1 cellular context compared by ENCODE assay signal in the genomic region with DNA sequence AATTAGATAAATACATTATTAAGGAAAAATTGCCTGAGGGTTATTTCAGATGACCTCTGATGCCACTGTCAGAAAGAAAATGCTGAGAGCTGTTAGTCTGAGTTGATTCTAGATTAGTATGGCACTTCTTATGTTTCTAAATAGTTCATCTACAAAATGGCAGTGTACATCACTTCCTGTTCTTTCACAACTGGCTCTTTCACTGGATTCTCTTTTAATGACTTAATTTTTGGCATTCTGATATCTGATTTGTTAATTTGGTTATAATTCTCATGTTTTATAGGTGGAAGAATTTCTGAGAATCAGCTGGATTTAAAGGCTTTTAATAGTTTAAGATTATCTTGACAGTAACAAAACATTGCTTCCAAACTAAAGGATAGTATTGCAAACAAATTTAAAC.
TF ChIP-seq lines count a peak whose summit lies in the region.

No MANE protein-coding gene starts in this region.

TF ChIP-seq in GM23338, 12 proteins besides CTCF, POLR2A, EP300 and RAD21 (continued from another document):
- TF ChIP-seq, protein P1, sequence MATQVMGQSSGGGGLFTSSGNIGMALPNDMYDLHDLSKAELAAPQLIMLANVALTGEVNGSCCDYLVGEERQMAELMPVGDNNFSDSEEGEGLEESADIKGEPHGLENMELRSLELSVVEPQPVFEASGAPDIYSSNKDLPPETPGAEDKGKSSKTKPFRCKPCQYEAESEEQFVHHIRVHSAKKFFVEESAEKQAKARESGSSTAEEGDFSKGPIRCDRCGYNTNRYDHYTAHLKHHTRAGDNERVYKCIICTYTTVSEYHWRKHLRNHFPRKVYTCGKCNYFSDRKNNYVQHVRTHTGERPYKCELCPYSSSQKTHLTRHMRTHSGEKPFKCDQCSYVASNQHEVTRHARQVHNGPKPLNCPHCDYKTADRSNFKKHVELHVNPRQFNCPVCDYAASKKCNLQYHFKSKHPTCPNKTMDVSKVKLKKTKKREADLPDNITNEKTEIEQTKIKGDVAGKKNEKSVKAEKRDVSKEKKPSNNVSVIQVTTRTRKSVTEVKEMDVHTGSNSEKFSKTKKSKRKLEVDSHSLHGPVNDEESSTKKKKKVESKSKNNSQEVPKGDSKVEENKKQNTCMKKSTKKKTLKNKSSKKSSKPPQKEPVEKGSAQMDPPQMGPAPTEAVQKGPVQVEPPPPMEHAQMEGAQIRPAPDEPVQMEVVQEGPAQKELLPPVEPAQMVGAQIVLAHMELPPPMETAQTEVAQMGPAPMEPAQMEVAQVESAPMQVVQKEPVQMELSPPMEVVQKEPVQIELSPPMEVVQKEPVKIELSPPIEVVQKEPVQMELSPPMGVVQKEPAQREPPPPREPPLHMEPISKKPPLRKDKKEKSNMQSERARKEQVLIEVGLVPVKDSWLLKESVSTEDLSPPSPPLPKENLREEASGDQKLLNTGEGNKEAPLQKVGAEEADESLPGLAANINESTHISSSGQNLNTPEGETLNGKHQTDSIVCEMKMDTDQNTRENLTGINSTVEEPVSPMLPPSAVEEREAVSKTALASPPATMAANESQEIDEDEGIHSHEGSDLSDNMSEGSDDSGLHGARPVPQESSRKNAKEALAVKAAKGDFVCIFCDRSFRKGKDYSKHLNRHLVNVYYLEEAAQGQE (IDR thresholded peaks at IDR 0.05; ENCODE audit: unreplicated experiment): no peak
- TF ChIP-seq CREB1 (CRISPR knock-in tag; IDR thresholded peaks at IDR 0.05; ENCODE audit: low read depth) (no peak), POLR2AphosphoS5 (IDR thresholded peaks at IDR 0.05; ENCODE audit: low read depth) (no peak), STAT1 (IDR thresholded peaks at IDR 0.05; ENCODE audit: unreplicated experiment) (no peak)
